Comparison of ENCODE assay signal across 1 cellular context in the genomic region with DNA sequence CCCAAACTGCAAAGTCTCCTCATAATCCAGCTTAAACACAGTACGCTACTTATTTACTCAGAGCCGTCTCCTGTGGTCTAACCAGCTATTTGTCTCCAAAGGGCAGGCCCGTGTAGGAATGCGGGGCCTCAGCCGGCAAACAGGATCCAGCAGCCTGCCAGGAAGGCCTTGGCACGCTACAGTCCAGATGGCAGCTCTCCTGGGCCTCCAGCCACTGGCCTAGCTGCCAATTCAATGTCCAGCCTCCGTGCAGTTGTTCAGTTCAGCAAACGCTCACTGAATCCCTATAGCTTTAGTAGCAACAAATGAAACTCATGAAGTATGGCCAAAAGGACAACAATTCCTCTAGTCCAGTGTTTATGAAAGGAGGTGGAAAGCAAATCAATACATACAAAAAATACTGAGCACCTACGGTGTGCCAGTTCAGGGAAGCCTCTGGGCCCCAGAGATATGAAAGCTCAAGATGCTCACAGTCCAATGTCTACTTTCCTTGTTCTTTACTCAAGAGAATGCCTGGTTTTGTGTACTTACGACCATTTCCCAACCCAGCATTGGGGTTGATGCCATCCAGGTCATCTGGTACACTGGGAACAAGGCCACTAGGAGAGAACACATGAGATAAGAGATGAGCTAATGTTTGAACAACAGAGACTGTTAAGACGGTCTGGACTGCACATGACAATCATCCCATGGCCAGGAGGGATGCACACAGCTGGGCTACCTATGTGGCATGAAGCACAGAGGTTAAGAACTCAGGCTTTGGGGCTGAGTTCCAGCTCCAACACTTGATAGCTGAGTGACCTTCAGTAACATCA.
A peak's percentile ranks its signal among the peaks of the same experiment; 100 is the strongest.
TF ChIP-seq lines count a peak whose summit lies in the region.

No MANE protein-coding gene starts in this region.

TF ChIP-seq in HepG2, 621 proteins besides CTCF, POLR2A, EP300 and RAD21 (continued from another document and continues in another):
- TF ChIP-seq, protein P1, sequence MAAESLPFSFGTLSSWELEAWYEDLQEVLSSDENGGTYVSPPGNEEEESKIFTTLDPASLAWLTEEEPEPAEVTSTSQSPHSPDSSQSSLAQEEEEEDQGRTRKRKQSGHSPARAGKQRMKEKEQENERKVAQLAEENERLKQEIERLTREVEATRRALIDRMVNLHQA (CRISPR knock-in tag; IDR thresholded peaks at IDR 0.05), result no peak
- TF ChIP-seq CBX2 (IDR thresholded peaks at IDR 0.05; ENCODE audit: low read depth, low read length) (no peak), CBX2 (CRISPR knock-in tag; IDR thresholded peaks at IDR 0.05; ENCODE audit: low read depth) (no peak), NR2F6 (IDR thresholded peaks at IDR 0.05) (peak; percentile 94), NR2F6 (CRISPR knock-in tag; IDR thresholded peaks at IDR 0.05) (peak; percentile 93), HNRNPH1 (optimal IDR thresholded peaks at IDR 0.05; ENCODE audit: low read depth, low read length) (no peak), ZNF142 (CRISPR knock-in tag; IDR thresholded peaks at IDR 0.05) (no peak), ZNF468 (CRISPR knock-in tag; IDR thresholded peaks at IDR 0.05) (no peak), TRAFD1 (CRISPR knock-in tag; IDR thresholded peaks at IDR 0.05; ENCODE audit: borderline replicate concordance) (no peak), MAF1 (CRISPR knock-in tag; IDR thresholded peaks at IDR 0.05; ENCODE audit: borderline replicate concordance) (0 out of 2 replicates have a peak, but pooled peaks have one; percentile 71), TOE1 (CRISPR knock-in tag; IDR thresholded peaks at IDR 0.05) (0 out of 2 replicates have a peak, but pooled peaks have one; percentile 61), NFIB (CRISPR knock-in tag; IDR thresholded peaks at IDR 0.05; ENCODE audit: borderline replicate concordance) (no peak), DR1 (CRISPR knock-in tag; IDR thresholded peaks at IDR 0.05) (peak; percentile 17; the same call in 1 of the 2 replicates), ZNF674 (CRISPR knock-in tag; IDR thresholded peaks at IDR 0.05; ENCODE audit: low read depth) (no peak), AHR (CRISPR knock-in tag; IDR thresholded peaks at IDR 0.05) (peak; percentile 100), KMT2B (CRISPR knock-in tag; IDR thresholded peaks at IDR 0.05) (peak; percentile 75), ZNF570 (CRISPR knock-in tag; IDR thresholded peaks at IDR 0.05; ENCODE audit: borderline replicate concordance) (no peak), KDM5B (CRISPR knock-in tag; IDR thresholded peaks at IDR 0.05; ENCODE audit: borderline replicate concordance) (0 out of 2 replicates have a peak, but pooled peaks have one; percentile 32), BCL6 (CRISPR knock-in tag; IDR thresholded peaks at IDR 0.05) (peak; percentile 87), FOSL2 (CRISPR knock-in tag; IDR thresholded peaks at IDR 0.05) (peak; percentile 88), CREB3 (CRISPR knock-in tag; IDR thresholded peaks at IDR 0.05) (no peak), SSRP1 (CRISPR knock-in tag; IDR thresholded peaks at IDR 0.05) (0 out of 2 replicates have a peak, but pooled peaks have one; percentile 62), NFKB2 (CRISPR knock-in tag; IDR thresholded peaks at IDR 0.05; ENCODE audit: borderline replicate concordance) (no peak), KLF11 (CRISPR knock-in tag; IDR thresholded peaks at IDR 0.05) (no peak), KLF12 (CRISPR knock-in tag; IDR thresholded peaks at IDR 0.05; ENCODE audit: borderline replicate concordance) (peak; percentile 31; the same call in 1 of the 2 replicates), HOXA9 (CRISPR knock-in tag; IDR thresholded peaks at IDR 0.05; ENCODE audit: borderline replicate concordance) (no peak), SP140L (CRISPR knock-in tag; IDR thresholded peaks at IDR 0.05; ENCODE audit: borderline replicate concordance) (peak; percentile 26; the same call in 1 of the 2 replicates), PAX8 (CRISPR knock-in tag; IDR thresholded peaks at IDR 0.05; ENCODE audit: borderline replicate concordance) (no peak), YEATS2 (CRISPR knock-in tag; IDR thresholded peaks at IDR 0.05; ENCODE audit: borderline replicate concordance) (peak; percentile 57; the same call in 1 of the 2 replicates), CENPT (CRISPR knock-in tag; IDR thresholded peaks at IDR 0.05; ENCODE audit: low read depth) (no peak), KLF13 (CRISPR knock-in tag; IDR thresholded peaks at IDR 0.05) (no peak), ZNF12 (CRISPR knock-in tag; IDR thresholded peaks at IDR 0.05) (0 out of 2 replicates have a peak, but pooled peaks have one; percentile 37)
- TF ChIP-seq, protein P2, sequence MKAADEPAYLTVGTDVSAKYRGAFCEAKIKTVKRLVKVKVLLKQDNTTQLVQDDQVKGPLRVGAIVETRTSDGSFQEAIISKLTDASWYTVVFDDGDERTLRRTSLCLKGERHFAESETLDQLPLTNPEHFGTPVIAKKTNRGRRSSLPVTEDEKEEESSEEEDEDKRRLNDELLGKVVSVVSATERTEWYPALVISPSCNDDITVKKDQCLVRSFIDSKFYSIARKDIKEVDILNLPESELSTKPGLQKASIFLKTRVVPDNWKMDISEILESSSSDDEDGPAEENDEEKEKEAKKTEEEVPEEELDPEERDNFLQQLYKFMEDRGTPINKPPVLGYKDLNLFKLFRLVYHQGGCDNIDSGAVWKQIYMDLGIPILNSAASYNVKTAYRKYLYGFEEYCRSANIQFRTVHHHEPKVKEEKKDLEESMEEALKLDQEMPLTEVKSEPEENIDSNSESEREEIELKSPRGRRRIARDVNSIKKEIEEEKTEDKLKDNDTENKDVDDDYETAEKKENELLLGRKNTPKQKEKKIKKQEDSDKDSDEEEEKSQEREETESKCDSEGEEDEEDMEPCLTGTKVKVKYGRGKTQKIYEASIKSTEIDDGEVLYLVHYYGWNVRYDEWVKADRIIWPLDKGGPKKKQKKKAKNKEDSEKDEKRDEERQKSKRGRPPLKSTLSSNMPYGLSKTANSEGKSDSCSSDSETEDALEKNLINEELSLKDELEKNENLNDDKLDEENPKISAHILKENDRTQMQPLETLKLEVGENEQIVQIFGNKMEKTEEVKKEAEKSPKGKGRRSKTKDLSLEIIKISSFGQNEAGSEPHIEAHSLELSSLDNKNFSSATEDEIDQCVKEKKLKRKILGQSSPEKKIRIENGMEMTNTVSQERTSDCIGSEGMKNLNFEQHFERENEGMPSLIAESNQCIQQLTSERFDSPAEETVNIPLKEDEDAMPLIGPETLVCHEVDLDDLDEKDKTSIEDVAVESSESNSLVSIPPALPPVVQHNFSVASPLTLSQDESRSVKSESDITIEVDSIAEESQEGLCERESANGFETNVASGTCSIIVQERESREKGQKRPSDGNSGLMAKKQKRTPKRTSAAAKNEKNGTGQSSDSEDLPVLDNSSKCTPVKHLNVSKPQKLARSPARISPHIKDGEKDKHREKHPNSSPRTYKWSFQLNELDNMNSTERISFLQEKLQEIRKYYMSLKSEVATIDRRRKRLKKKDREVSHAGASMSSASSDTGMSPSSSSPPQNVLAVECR (CRISPR knock-in tag; IDR thresholded peaks at IDR 0.05; ENCODE audit: borderline replicate concordance), result peak; percentile 81; the same call in 1 of the 2 replicates
- TF ChIP-seq, protein P3, sequence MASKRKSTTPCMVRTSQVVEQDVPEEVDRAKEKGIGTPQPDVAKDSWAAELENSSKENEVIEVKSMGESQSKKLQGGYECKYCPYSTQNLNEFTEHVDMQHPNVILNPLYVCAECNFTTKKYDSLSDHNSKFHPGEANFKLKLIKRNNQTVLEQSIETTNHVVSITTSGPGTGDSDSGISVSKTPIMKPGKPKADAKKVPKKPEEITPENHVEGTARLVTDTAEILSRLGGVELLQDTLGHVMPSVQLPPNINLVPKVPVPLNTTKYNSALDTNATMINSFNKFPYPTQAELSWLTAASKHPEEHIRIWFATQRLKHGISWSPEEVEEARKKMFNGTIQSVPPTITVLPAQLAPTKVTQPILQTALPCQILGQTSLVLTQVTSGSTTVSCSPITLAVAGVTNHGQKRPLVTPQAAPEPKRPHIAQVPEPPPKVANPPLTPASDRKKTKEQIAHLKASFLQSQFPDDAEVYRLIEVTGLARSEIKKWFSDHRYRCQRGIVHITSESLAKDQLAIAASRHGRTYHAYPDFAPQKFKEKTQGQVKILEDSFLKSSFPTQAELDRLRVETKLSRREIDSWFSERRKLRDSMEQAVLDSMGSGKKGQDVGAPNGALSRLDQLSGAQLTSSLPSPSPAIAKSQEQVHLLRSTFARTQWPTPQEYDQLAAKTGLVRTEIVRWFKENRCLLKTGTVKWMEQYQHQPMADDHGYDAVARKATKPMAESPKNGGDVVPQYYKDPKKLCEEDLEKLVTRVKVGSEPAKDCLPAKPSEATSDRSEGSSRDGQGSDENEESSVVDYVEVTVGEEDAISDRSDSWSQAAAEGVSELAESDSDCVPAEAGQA (IDR thresholded peaks at IDR 0.05; ENCODE audit: low read depth), result no peak
- TF ChIP-seq, protein P3 (CRISPR knock-in tag; IDR thresholded peaks at IDR 0.05; ENCODE audit: borderline replicate concordance), result no peak
